17 cellular contexts compared by ENCODE assay signal in genomic region chr15:66760358-66760967, GRCh38. TPM values are rescaled to one million over a fixed set of nuclear protein-coding genes. Genes with fewer than 3 reads are reported as not detected.
DNase-seq lines count a peak whose midpoint lies in the region; ATAC-seq and TF ChIP-seq lines count a peak whose summit lies in the region.
"Had no signal": no experiment of that assay in that cellular context is flagged by ENCODE, and none has a peak within 500 bp of the region (broad histone marks: within the 10 kb centered on the region; RNA-seq: fewer than 3 reads in every experiment).

No MANE protein-coding gene starts in this region.

- no peaks in the 10 kb centered on the region for H3F3A ChIP-seq in GM23338 (replicated peaks; ENCODE audit: low read depth)

- no peaks in the 10 kb centered on the region for H3K9me2 ChIP-seq in GM23338 (ENCODE audit: insufficient read depth)

- H3K27me3 Mint-ChIP-seq in GM23338 (ENCODE audit: insufficient read depth, low read depth, poor library complexity) (peaks cover 7% of the 10 kb centered on the region), CD14-positive monocyte (ENCODE audit: low read depth in 3 of 3) (peaks cover 17 to 47% (median 38%) of the 10 kb centered on the region in 3 donors)
- H3K27me3 Mint-ChIP-seq in activated CD8-positive, alpha-beta T cell treated with anti-CD3 and anti-CD28 coated beads, Interleukin-2, amount 10 ng/mL, durations not matched to agents 7 days and 5 days (ENCODE audit: low read depth) = peaks cover 28% of the 10 kb centered on the region

- ATAC-seq in GM23338 = no peak
- ATAC-seq in HG03108 (IDR thresholded peaks at IDR 0.05; ENCODE audit: unreplicated experiment) = no peak
- ATAC-seq in activated CD8-positive, alpha-beta T cell treated with anti-CD3 and anti-CD28 coated beads, Interleukin-2, amount 10 ng/mL, durations not matched to agents 7 days and 5 days = no peak

- H3K9me3 Mint-ChIP-seq in GM23338 (no peaks in the 10 kb centered on the region), CD14-positive monocyte (peaks cover 3 to 13% (median 10%) of the 10 kb centered on the region in 7 donors)
- H3K9me3 Mint-ChIP-seq in activated CD8-positive, alpha-beta T cell treated with anti-CD3 and anti-CD28 coated beads, Interleukin-2, amount 10 ng/mL, durations not matched to agents 7 days and 5 days (ENCODE audit: insufficient read depth) = no peaks in the 10 kb centered on the region
- H3K9me3 Mint-ChIP-seq: activated T-helper 1 cell treated with anti-CD3 and anti-CD28 coated beads, Interleukin-12 subunit alpha, Interleukin-12 subunit beta, Interleukin-2, Interleukin-4 antibody, amounts not matched to agents 30 ng/mL and 10 ng/mL and 1 ng/mL, durations not matched to agents 14 hours and 24 hours and 36 hours; neural crest cell had no signal

- no peak overlapping the region for H3K4me3 ChIP-seq in GM23338
- peak overlapping the region; percentile 24 for H3K4me3 ChIP-seq in coronary artery
- no peak overlapping the region for H3K4me3 ChIP-seq in mesodermal cell (ENCODE audit: extremely low read depth, insufficient read depth, low read length, poor library complexity, severe bottlenecking)
- H3K4me3 ChIP-seq in suprapubic skin = no peak overlapping the region

- DNase-seq in GM23338 (ENCODE audit: low spot score) (no peak), coronary artery (ENCODE audit: low spot score) (no peak), suprapubic skin (ENCODE audit: low spot score in 2 of 2) (no peak), NCI-H524 (lab: John Stamatoyannopoulos, UW) (no peak), CD14-positive monocyte (ENCODE audit: low spot score) (no peak)
- no peak for DNase-seq in activated CD8-positive, alpha-beta T cell treated with anti-CD3 and anti-CD28 coated beads, Interleukin-2, amount 10 ng/mL, durations not matched to agents 7 days and 5 days
- DNase-seq: effector memory CD4-positive, alpha-beta T cell; GOT3; NCI-H1930; NCI-H69; stimulated activated CD4-positive, alpha-beta T cell treated with anti-CD3 and anti-CD28 coated beads, Interleukin-12 subunit alpha, Interleukin-12 subunit beta, amount 100 ng/mL, for 4 hours; T1000 had no signal

- H3K27me3 ChIP-seq in GM23338 (ENCODE audit: insufficient read depth) (no peaks in the 10 kb centered on the region), suprapubic skin (no peaks in the 10 kb centered on the region)

- H3K27ac ChIP-seq in GM23338 (ENCODE audit: low read depth) = 0 out of 2 replicates have a peak overlapping the region, but pooled peaks have one; percentile 9
- H3K27ac ChIP-seq in coronary artery = peak overlapping the region; percentile 86 to 95
- H3K27ac ChIP-seq in mesodermal cell (ENCODE audit: low read depth, low read length, severe bottlenecking) = peak overlapping the region; percentile 57
- H3K27ac ChIP-seq in suprapubic skin = peak overlapping the region; percentile 30
- H3K27ac ChIP-seq: HL-60 had no signal

- H3K79me2 ChIP-seq in GM23338 (replicated peaks; ENCODE audit: insufficient read depth) = no peaks in the 10 kb centered on the region

- H2AFZ ChIP-seq in GM23338 = no peak overlapping the region

- CTCF ChIA-PET in activated CD8-positive, alpha-beta T cell treated with anti-CD3 and anti-CD28 coated beads, Interleukin-2, amount 10 ng/mL, durations not matched to agents 7 days and 5 days (lab: Charles Lee) = interaction anchor here (1.4 kb wide), 1 partner anchor 9 kb away, joined by 4 read pairs; no protein-coding TSS in a partner anchor

- H3K36me3 Mint-ChIP-seq in GM23338 (ENCODE audit: low read depth) (peaks cover 3% of the 10 kb centered on the region; the same call in 2 of the 3 replicates), CD14-positive monocyte (peaks cover 2 to 4% of the 10 kb centered on the region in 2 donors)
- H3K36me3 Mint-ChIP-seq in activated CD8-positive, alpha-beta T cell treated with anti-CD3 and anti-CD28 coated beads, Interleukin-2, amount 10 ng/mL, durations not matched to agents 7 days and 5 days (ENCODE audit: low read depth) = no peaks in the 10 kb centered on the region

- H3K4me1 Mint-ChIP-seq in GM23338 (peaks cover 9% of the 10 kb centered on the region), CD14-positive monocyte (peaks cover 27% of the 10 kb centered on the region)
- peaks cover 12% of the 10 kb centered on the region for H3K4me1 Mint-ChIP-seq in activated CD8-positive, alpha-beta T cell treated with anti-CD3 and anti-CD28 coated beads, Interleukin-2, amount 10 ng/mL, durations not matched to agents 7 days and 5 days (ENCODE audit: low read depth)

- H3K9me3 ChIP-seq in mesodermal cell (ENCODE audit: control insufficient read depth, low read length) (no peaks in the 10 kb centered on the region), suprapubic skin (no peaks in the 10 kb centered on the region)

- no peak overlapping the region for H3K4me3 Mint-ChIP-seq in GM23338
- no peak overlapping the region for H3K4me3 Mint-ChIP-seq in CD14-positive monocyte
- no peak overlapping the region for H3K4me3 Mint-ChIP-seq in activated CD8-positive, alpha-beta T cell treated with anti-CD3 and anti-CD28 coated beads, Interleukin-2, amount 10 ng/mL, durations not matched to agents 7 days and 5 days
- H3K4me3 Mint-ChIP-seq: activated T-helper 1 cell treated with anti-CD3 and anti-CD28 coated beads, Interleukin-12 subunit alpha, Interleukin-12 subunit beta, Interleukin-2, Interleukin-4 antibody, amounts not matched to agents 30 ng/mL and 10 ng/mL and 1 ng/mL, durations not matched to agents 14 hours and 24 hours and 36 hours; neural crest cell had no signal

- H4K20me1 ChIP-seq in GM23338 (replicated peaks; ENCODE audit: insufficient read depth) = no peaks in the 10 kb centered on the region; the same call in none of the 2 replicates

- H3K27ac Mint-ChIP-seq in GM23338 (no peak overlapping the region), CD14-positive monocyte (no peak overlapping the region)
- no peak overlapping the region for H3K27ac Mint-ChIP-seq in activated CD8-positive, alpha-beta T cell treated with anti-CD3 and anti-CD28 coated beads, Interleukin-2, amount 10 ng/mL, durations not matched to agents 7 days and 5 days

- no peaks in the 10 kb centered on the region for H3K36me3 ChIP-seq in GM23338 (ENCODE audit: insufficient read depth)
- H3K36me3 ChIP-seq in mesodermal cell (ENCODE audit: control insufficient read depth, insufficient read depth, low read length) = peaks cover 95% of the 10 kb centered on the region
- H3K36me3 ChIP-seq in suprapubic skin = no peaks in the 10 kb centered on the region

- peaks cover 2% of the 10 kb centered on the region; the same call in 1 of the 2 replicates for H3K4me1 ChIP-seq in GM23338 (ENCODE audit: insufficient read depth)
- peaks cover 77% of the 10 kb centered on the region for H3K4me1 ChIP-seq in mesodermal cell (ENCODE audit: control insufficient read depth, insufficient read depth, low read length, poor library complexity, severe bottlenecking)
- peaks cover 46% of the 10 kb centered on the region for H3K4me1 ChIP-seq in suprapubic skin

- 98 to 99% methylated on average over 12 to 13 of the region's 13 CpGs for WGBS in mesodermal cell (ENCODE audit: insufficient coverage in 2 of 2), 2 experiments
- WGBS in suprapubic skin = 77% methylated on average over 12 of the region's 13 CpGs

- POLR2A ChIA-PET in activated CD8-positive, alpha-beta T cell treated with anti-CD3 and anti-CD28 coated beads, Interleukin-2, amount 10 ng/mL, durations not matched to agents 7 days and 5 days (lab: Charles Lee) = no interaction called here

- no peak for TF ChIP-seq POLR2A in suprapubic skin (IDR thresholded peaks at IDR 0.05)

- TF ChIP-seq EP300 in suprapubic skin (IDR thresholded peaks at IDR 0.05) = no peak

- no peak overlapping the region for H3K4me2 ChIP-seq in GM23338

- TF ChIP-seq CTCF in GM23338 (conservative IDR thresholded peaks at IDR 0.05; ENCODE audit: low read depth in 2 of 2) (no peak), coronary artery (IDR thresholded peaks at IDR 0.05) (no peak), suprapubic skin (IDR thresholded peaks at IDR 0.05) (no peak), CD14-positive monocyte (IDR thresholded peaks at IDR 0.05) (no peak)

- intact Hi-C loops in CD14-positive monocyte (cut with micrococcal nuclease) = no loop called here

TF ChIP-seq in GM23338, 12 proteins besides CTCF, POLR2A, EP300 and RAD21:
- TF ChIP-seq ZNF114 (CRISPR knock-in tag; IDR thresholded peaks at IDR 0.05) = no peak

RNA-seq across cellular contexts. Expression of gene SMAD6, which starts 58.4 kb away (rescaled TPM):
- 11.9 and 15.7 TPM in 2 replicates for total RNA-seq in GM23338 (2014; rRNA removed; shearing (Covaris generic))
- polyA plus RNA-seq in GM23338 (2016; fragmentation: Nextera tagmentation; extraction: Ambion mirVana) (1.6 and 2.1 TPM in 2 replicates), CD14-positive monocyte (not detected)
- polyA plus RNA-seq in mesodermal cell (2013, experiment 1 of 2) = 111 TPM
- polyA plus RNA-seq in mesodermal cell (2013, experiment 2 of 2) = 96.8 TPM
- total RNA-seq in suprapubic skin = 1 to 10 TPM; 2.9 to 7.0 (median 6.9) TPM
- total RNA-seq in activated CD8-positive, alpha-beta T cell treated with anti-CD3 and anti-CD28 coated beads, Interleukin-2, amount 10 ng/mL, durations not matched to agents 7 days and 5 days = 1 to 10 TPM in 1 of 2 experiments, under 1 TPM in 1; 0.97 to 1.2 TPM

Comparison
In these comparisons a context has a peak if more than half of its experiments do, and no peak if none do; other contexts are left out.
1. H3K27ac ChIP-seq: peak in every context shown above with its lines; median percentile 90 in coronary artery; 57 in mesodermal cell; 30 in suprapubic skin; 9 in GM23338.